Comparison of ENCODE assay signal across 12 cellular contexts in the genomic region with DNA sequence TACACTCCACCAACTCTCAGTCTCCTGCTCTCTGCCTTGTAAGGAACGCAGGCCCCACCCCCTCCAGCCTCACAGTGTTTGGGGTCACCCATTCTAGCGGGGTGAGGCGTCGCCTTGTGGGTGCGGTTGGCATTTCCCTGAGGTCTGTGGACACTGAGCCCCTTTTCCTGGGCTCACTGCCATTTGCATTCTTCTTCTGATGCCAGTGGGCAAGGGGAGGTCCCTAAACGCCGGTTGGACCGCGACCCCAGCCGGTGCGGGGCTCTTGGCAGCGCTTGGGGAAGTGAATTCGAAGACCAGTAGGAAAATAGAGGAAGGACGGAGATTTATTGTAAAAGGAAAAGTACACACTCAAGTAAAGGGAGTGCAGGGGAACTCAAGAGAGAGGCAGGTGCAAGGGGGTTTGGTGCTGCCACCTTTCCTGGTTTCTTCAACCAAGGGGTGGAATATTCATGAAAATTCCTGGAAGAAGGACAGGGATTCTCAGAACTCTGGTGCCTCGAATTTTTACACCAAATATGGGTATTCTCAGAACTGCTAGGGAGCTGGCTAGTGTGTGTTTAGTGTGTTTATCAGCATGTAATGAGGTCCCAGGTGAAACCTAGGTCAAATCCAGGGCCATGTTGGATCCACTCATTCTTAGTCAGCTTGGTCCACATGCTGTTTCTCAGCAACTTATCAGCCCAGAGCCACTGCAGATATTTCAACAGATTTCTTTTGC. TPM values are rescaled to one million over a fixed set of nuclear protein-coding genes. Genes with fewer than 3 reads are reported as not detected.
DNase-seq lines count a peak whose midpoint lies in the region; ATAC-seq, FAIRE-seq and TF ChIP-seq lines count a peak whose summit lies in the region.
"Not testable (repeated sequence)": the region's sequence is repeated elsewhere in the genome, so short reads cannot be mapped to it uniquely, and the experiment has no call there.
"Had no signal": no experiment of that assay in that cellular context is flagged by ENCODE, and none has a peak within 500 bp of the region (broad histone marks: within the 10 kb centered on the region; RNA-seq: fewer than 3 reads in every experiment).

No MANE protein-coding gene starts in this region.

- H3K4me1 Mint-ChIP-seq in H9 = peaks cover 2 to 11% of the 10 kb centered on the region in 2 experiments; a peak in 3 of 4 replicates
- H3K4me1 Mint-ChIP-seq in activated CD4-positive, alpha-beta memory T cell treated with anti-CD3 and anti-CD28 coated beads, Interleukin-2, amount 10 ng/mL, durations not matched to agents 7 days and 5 days = peaks cover 28% of the 10 kb centered on the region
- H3K4me1 Mint-ChIP-seq in astrocyte (ENCODE audit: low read depth, unreplicated experiment) = not testable (repeated sequence)

- not testable (repeated sequence) for H3K4me3 ChIP-seq in A549; astrocyte (ENCODE audit: insufficient read depth, low read depth, low read length); lower lobe of right lung

- H3K27me3 ChIP-seq in H9 (ENCODE audit: insufficient read depth, low read length) = peaks cover 47% of the 10 kb centered on the region
- peaks cover 55% of the 10 kb centered on the region for H3K27me3 ChIP-seq in astrocyte (ENCODE audit: insufficient read depth, low read length)
- H3K27me3 ChIP-seq in lower lobe of right lung (ENCODE audit: low read depth) = peaks cover 67% of the 10 kb centered on the region

- not testable (repeated sequence) for H3K27ac Mint-ChIP-seq in H9; activated CD4-positive, alpha-beta memory T cell treated with anti-CD3 and anti-CD28 coated beads, Interleukin-2, amount 10 ng/mL, durations not matched to agents 7 days and 5 days; astrocyte (ENCODE audit: unreplicated experiment)

- H2BK15ac ChIP-seq in H9 (ENCODE audit: low read depth, low read length) = not testable (repeated sequence)

- not testable (repeated sequence) for TF ChIP-seq POLR2A in A549 (IDR thresholded peaks at IDR 0.05; ENCODE audit: low read length); erythroblast (IDR thresholded peaks at IDR 0.05; ENCODE audit: low read length)

- not testable (repeated sequence) for FAIRE-seq in A549 (lab: Jason Lieb, UNC); astrocyte (lab: Jason Lieb, UNC)

- H3K9ac ChIP-seq in H9 (ENCODE audit: extremely low read depth, insufficient read length, low read length); astrocyte (ENCODE audit: low read length): not testable (repeated sequence)

- H3K4me3 Mint-ChIP-seq in H9 = peak overlapping the region; percentile 22 to 72; a peak in 3 of 5 replicates
- H3K4me3 Mint-ChIP-seq in activated CD4-positive, alpha-beta memory T cell treated with anti-CD3 and anti-CD28 coated beads, Interleukin-2, amount 10 ng/mL, durations not matched to agents 7 days and 5 days; astrocyte (ENCODE audit: unreplicated experiment): not testable (repeated sequence)

- not testable (repeated sequence) for TF ChIP-seq CTCF in A549 (IDR thresholded peaks at IDR 0.05); H9 (conservative IDR thresholded peaks at IDR 0.05); astrocyte (IDR thresholded peaks at IDR 0.05; ENCODE audit: insufficient read depth, low read depth, low read length); lower lobe of right lung (IDR thresholded peaks at IDR 0.05)

- H3K27me3 Mint-ChIP-seq in H9 (ENCODE audit: low read depth) = peaks cover 91% of the 10 kb centered on the region
- peaks cover 78% of the 10 kb centered on the region for H3K27me3 Mint-ChIP-seq in activated CD4-positive, alpha-beta memory T cell treated with anti-CD3 and anti-CD28 coated beads, Interleukin-2, amount 10 ng/mL, durations not matched to agents 7 days and 5 days
- H3K27me3 Mint-ChIP-seq in astrocyte (ENCODE audit: low read depth, unreplicated experiment) = peaks cover 82% of the 10 kb centered on the region

- not testable (repeated sequence) for H3K9me3 Mint-ChIP-seq in H9; activated CD4-positive, alpha-beta memory T cell treated with anti-CD3 and anti-CD28 coated beads, Interleukin-2, amount 10 ng/mL, durations not matched to agents 7 days and 5 days; astrocyte (ENCODE audit: unreplicated experiment)

- H2BK120ac ChIP-seq in H9 (ENCODE audit: low read depth, low read length, poor library complexity, severe bottlenecking) = not testable (repeated sequence)

- not testable (repeated sequence) for H3K9me3 ChIP-seq in A549; H9 (ENCODE audit: control insufficient read depth, low read depth, low read length); astrocyte (ENCODE audit: insufficient read depth, low read depth, low read length); lower lobe of right lung

- not testable (repeated sequence) for H3K4ac ChIP-seq in H9 (ENCODE audit: low read depth, low read length)

- not testable (repeated sequence) for H3K14ac ChIP-seq in H9 (ENCODE audit: insufficient read depth, low read length)

- H3K79me2 ChIP-seq in H9 (ENCODE audit: insufficient read depth, low read length); astrocyte (ENCODE audit: insufficient read depth, low read length): not testable (repeated sequence)

- H3K36me3 Mint-ChIP-seq in H9 (ENCODE audit: insufficient read depth in 1 of 3, low read depth in 3 of 3); activated CD4-positive, alpha-beta memory T cell treated with anti-CD3 and anti-CD28 coated beads, Interleukin-2, amount 10 ng/mL, durations not matched to agents 7 days and 5 days (ENCODE audit: low read depth); astrocyte (ENCODE audit: low read depth, unreplicated experiment): not testable (repeated sequence)

- TF ChIP-seq RAD21 in A549 (conservative IDR thresholded peaks at IDR 0.05 in 1 of 2, IDR thresholded peaks at IDR 0.05 in 1 of 2) = not testable (repeated sequence)

- H3K23ac ChIP-seq in H9 (ENCODE audit: insufficient read length, low read depth, low read length) = not testable (repeated sequence)

- not testable (repeated sequence) for DNase-seq in A549 (ENCODE audit: low read depth in 1 of 2, low spot score in 1 of 2); H9; astrocyte (ENCODE audit: low read depth); lower lobe of right lung
- DNase-seq in RPMI7951 (ENCODE audit: low read depth) = peak; percentile 23
- peak; percentile 39 for DNase-seq in activated CD4-positive, alpha-beta memory T cell treated with anti-CD3 and anti-CD28 coated beads, Interleukin-2, amount 10 ng/mL, durations not matched to agents 7 days and 5 days
- peak; percentile 18 to 42 for DNase-seq in erythroblast (lab: John Stamatoyannopoulos, UW)
- peak; percentile 49 for DNase-seq in retina

- not testable (repeated sequence) for H3T11ph ChIP-seq in H9 (ENCODE audit: low read length)

- WGBS in A549 (ENCODE audit: missing lambda C conversion rate) = 25% methylated on average over 6 of the region's 15 CpGs
- no CpG with 5 or more reads among the region's 15 CpGs for WGBS in H9 (ENCODE audit: extremely low coverage, insufficient read length, low lambda C conversion rate)

- H2AK5ac ChIP-seq in H9 (ENCODE audit: insufficient read length, low read length) = not testable (repeated sequence)

- not testable (repeated sequence) for H3K79me1 ChIP-seq in H9 (ENCODE audit: insufficient read depth, low read depth, low read length, poor library complexity, severe bottlenecking)

- H3K56ac ChIP-seq in H9 (ENCODE audit: insufficient read length, low read depth, low read length) = not testable (repeated sequence)

- intact Hi-C loops in lower lobe of right lung (cut with DNase I) = loop anchor here (5.0 kb wide), 1 partner anchor 83 kb away; no protein-coding TSS in a partner anchor

- not testable (repeated sequence) for H2BK12ac ChIP-seq in H9 (ENCODE audit: insufficient read length, low read depth, low read length)

- H2BK20ac ChIP-seq in H9 (ENCODE audit: low read depth, low read length, poor library complexity, severe bottlenecking) = not testable (repeated sequence)

- CTCF ChIA-PET in A549 (lab: Yijun Ruan, JAX) = interaction anchor here (3.4 kb wide), 1 partner anchor 8 kb away, joined by 24 read pairs; no protein-coding TSS in a partner anchor
- CTCF ChIA-PET in activated CD4-positive, alpha-beta memory T cell treated with anti-CD3 and anti-CD28 coated beads, Interleukin-2, amount 10 ng/mL, durations not matched to agents 7 days and 5 days (lab: Charles Lee) = not testable (repeated sequence)

- H3K4me2 ChIP-seq in A549 (peak overlapping the region; percentile 36; the same call in 2 of the 3 replicates), H9 (ENCODE audit: insufficient read depth, insufficient read length, low read length) (peak overlapping the region; percentile 21), astrocyte (ENCODE audit: low read length) (peak overlapping the region; percentile 41)

- not testable (repeated sequence) for H4K20me1 ChIP-seq in H9 (ENCODE audit: control insufficient read depth, insufficient read depth, insufficient read length); astrocyte (ENCODE audit: insufficient read depth, low read length)

- H4K5ac ChIP-seq in H9 (ENCODE audit: insufficient read length, low read depth, low read length) = not testable (repeated sequence)

- POLR2A ChIA-PET in A549 (lab: Yijun Ruan, JAX); activated CD4-positive, alpha-beta memory T cell treated with anti-CD3 and anti-CD28 coated beads, Interleukin-2, amount 10 ng/mL, durations not matched to agents 7 days and 5 days (lab: Charles Lee): not testable (repeated sequence)

- H3K4me1 ChIP-seq in A549; H9 (ENCODE audit: insufficient read depth, low read length); astrocyte (ENCODE audit: insufficient read depth, low read length); lower lobe of right lung: not testable (repeated sequence)

- not testable (repeated sequence) for H4K8ac ChIP-seq in H9 (replicated peaks; ENCODE audit: insufficient read length, low read depth, low read length)

- ATAC-seq in A549 (peak; percentile 62 to 68; a peak in 5 of 6 replicates), lower lobe of right lung (peak; percentile 38 to 42)

- not testable (repeated sequence) for H3K18ac ChIP-seq in H9 (ENCODE audit: insufficient read length, low read depth, low read length)

- not testable (repeated sequence) for H3K27ac ChIP-seq in A549; H9 (ENCODE audit: insufficient read length, low read depth, low read length); astrocyte (ENCODE audit: low read depth, low read length); lower lobe of right lung

- H4K91ac ChIP-seq in H9 (ENCODE audit: insufficient read length, low read depth, low read length) = not testable (repeated sequence)

- TF ChIP-seq EP300 in A549 (IDR thresholded peaks at IDR 0.05) = not testable (repeated sequence)

- not testable (repeated sequence) for H3K23me2 ChIP-seq in H9 (ENCODE audit: insufficient read length, low read depth, low read length, poor library complexity, severe bottlenecking)

- H3K36me3 ChIP-seq in astrocyte (ENCODE audit: insufficient read depth, low read length); lower lobe of right lung: not testable (repeated sequence)

- H2BK5ac ChIP-seq in H9 (ENCODE audit: insufficient read length, low read length) = not testable (repeated sequence)

- not testable (repeated sequence) for H2AFZ ChIP-seq in H9 (ENCODE audit: low read length); astrocyte (ENCODE audit: low read depth, low read length)

RNA-seq across cellular contexts. Expression of a gene that starts 9.9 kb away (rescaled TPM):
- polyA plus RNA-seq in A549 (2011; rRNA removed) (0.09 TPM in 1 of 2 replicates, not detected in the other), A549 (2017; fragmentation: RNase III; extraction: RNeasy Plus Mini Kit Qiagen cat#74134 plus additional on column Dnase treatment) (0.18 to 0.22 TPM in 2 of 3 replicates, not detected in the other)
- polyA plus RNA-seq in A549 (2012; cell fraction: cytosol; rRNA removed) = 0.09 TPM in 1 of 2 replicates, not detected in the other
- 0.06 TPM in 1 of 2 replicates, not detected in the other for polyA plus RNA-seq in A549 (2012; cell fraction: nucleus; rRNA removed)
- polyA minus RNA-seq in A549 (2011; rRNA and poly(A)+ RNA removed) = not detected in 2 replicates
- total RNA-seq in H9 (2021) (not detected in 2 replicates), astrocyte (not detected in 2 replicates), lower lobe of right lung (not detected)
- total RNA-seq in RPMI7951 (2014; rRNA removed; shearing (Covaris generic)) = not detected in 2 replicates
- not detected for total RNA-seq in activated CD4-positive, alpha-beta memory T cell treated with anti-CD3 and anti-CD28 coated beads, Interleukin-2, amount 10 ng/mL, durations not matched to agents 7 days and 5 days
- total RNA-seq: activated CD8-positive, alpha-beta memory T cell treated with anti-CD3 and anti-CD28 coated beads for 36 hours; body of pancreas; fibroblast of lung; left colon had no signal
- polyA plus RNA-seq: fibroblast of lung had no signal

RNA-seq across cellular contexts. Expression of a gene that starts 51.7 kb away (rescaled TPM):
- polyA plus RNA-seq in A549 (2011; rRNA removed) (5.7 and 6.6 TPM in 2 replicates), A549 (2017; fragmentation: RNase III; extraction: RNeasy Plus Mini Kit Qiagen cat#74134 plus additional on column Dnase treatment) (0.89 to 1.2 TPM (median 1.1 TPM) in 3 replicates)
- polyA plus RNA-seq in A549 (2012; cell fraction: cytosol; rRNA removed) = 0.67 and 0.70 TPM in 2 replicates
- polyA plus RNA-seq in A549 (2012; cell fraction: nucleus; rRNA removed) = 0.31 and 0.36 TPM in 2 replicates
- polyA minus RNA-seq in A549 (2011; rRNA and poly(A)+ RNA removed) = 1.4 TPM in 2 replicates
- total RNA-seq in H9 (2021) (1.6 and 2.1 TPM in 2 replicates), astrocyte (7.4 and 8.8 TPM in 2 replicates), lower lobe of right lung (2.0 TPM)
- 0.20 and 0.36 TPM in 2 replicates for total RNA-seq in RPMI7951 (2014; rRNA removed; shearing (Covaris generic))
- total RNA-seq in activated CD4-positive, alpha-beta memory T cell treated with anti-CD3 and anti-CD28 coated beads, Interleukin-2, amount 10 ng/mL, durations not matched to agents 7 days and 5 days = 1 to 10 TPM; 2.1 to 2.3 TPM
- total RNA-seq: body of pancreas had no signal

RNA-seq across cellular contexts. Expression of a gene that starts 53.5 kb away (rescaled TPM):
- polyA plus RNA-seq in A549 (2011; rRNA removed) = 3.4 and 3.9 TPM in 2 replicates
- polyA plus RNA-seq in A549 (2012; cell fraction: cytosol; rRNA removed) = 1.7 and 2.2 TPM in 2 replicates
- polyA plus RNA-seq in A549 (2012; cell fraction: nucleus; rRNA removed) = 1.4 and 1.5 TPM in 2 replicates
- 2.0 to 2.7 TPM (median 2.1 TPM) in 3 replicates for polyA plus RNA-seq in A549 (2017; fragmentation: RNase III; extraction: RNeasy Plus Mini Kit Qiagen cat#74134 plus additional on column Dnase treatment)
- 4.2 and 4.3 TPM in 2 replicates for polyA minus RNA-seq in A549 (2011; rRNA and poly(A)+ RNA removed)
- 5.6 and 5.8 TPM in 2 replicates for total RNA-seq in H9 (2021)
- total RNA-seq in RPMI7951 (2014; rRNA removed; shearing (Covaris generic)) = 8.9 and 13.6 TPM in 2 replicates
- total RNA-seq in activated CD4-positive, alpha-beta memory T cell treated with anti-CD3 and anti-CD28 coated beads, Interleukin-2, amount 10 ng/mL, durations not matched to agents 7 days and 5 days = 1 to 10 TPM; 2.2 to 3.5 TPM
- 14.7 and 17.4 TPM in 2 replicates for total RNA-seq in astrocyte
- total RNA-seq in lower lobe of right lung = 2.4 TPM
